8 cellular contexts compared by ENCODE assay signal in the genomic region with DNA sequence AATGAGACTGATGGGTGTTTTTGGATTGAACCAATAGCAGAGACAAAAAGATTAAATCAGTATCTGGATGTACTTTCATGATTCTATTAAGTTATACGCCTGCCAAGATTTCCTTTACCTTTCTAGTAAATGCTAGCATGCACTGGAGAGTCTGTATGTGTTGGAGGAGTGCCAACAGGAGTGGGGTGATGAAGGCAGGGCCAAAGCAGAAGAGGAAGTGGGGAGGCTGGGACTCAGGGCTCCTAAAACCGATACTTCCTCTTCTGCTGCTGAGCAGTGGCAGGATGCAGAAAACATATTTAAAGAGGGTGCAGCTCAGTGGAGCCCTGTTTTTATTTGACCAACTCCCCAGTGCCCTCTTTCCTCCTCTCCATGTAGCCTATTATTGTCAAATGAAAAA. TPM values are rescaled to one million over a fixed set of nuclear protein-coding genes. Genes with fewer than 3 reads are reported as not detected.
DNase-seq lines count a peak whose midpoint lies in the region; ATAC-seq and TF ChIP-seq lines count a peak whose summit lies in the region.

No MANE protein-coding gene starts in this region.

- H3K9me3 ChIP-seq in colonic mucosa = no peaks in the 10 kb centered on the region
- H3K9me3 ChIP-seq in upper lobe of right lung = no peaks in the 10 kb centered on the region

- H3K4me1 ChIP-seq in colonic mucosa (no peaks in the 10 kb centered on the region), upper lobe of right lung (no peaks in the 10 kb centered on the region)

- H3K36me3 ChIP-seq in colonic mucosa (no peaks in the 10 kb centered on the region), upper lobe of right lung (no peaks in the 10 kb centered on the region)

- TF ChIP-seq CTCF in colonic mucosa (IDR thresholded peaks at IDR 0.05) (no peak), upper lobe of right lung (IDR thresholded peaks at IDR 0.05) (no peak), osteocyte (IDR thresholded peaks at IDR 0.05) (no peak)

- H3K4me1 Mint-ChIP-seq in osteocyte (ENCODE audit: unreplicated experiment) = no peaks in the 10 kb centered on the region

- H3K4me3 Mint-ChIP-seq in osteocyte (ENCODE audit: unreplicated experiment) = no peak overlapping the region

- H3K27ac ChIP-seq in colonic mucosa (no peak overlapping the region), upper lobe of right lung (no peak overlapping the region)

- ATAC-seq in HG03097 (IDR thresholded peaks at IDR 0.05; ENCODE audit: low FRiP score, unreplicated experiment) (peak; percentile 91), upper lobe of right lung (peak; percentile 85)

- intact Hi-C loops in colonic mucosa (cut with DNase I) (no loop called here), upper lobe of right lung (cut with DNase I) (no loop called here)

- no peak overlapping the region for H3K4me3 ChIP-seq in colonic mucosa
- H3K4me3 ChIP-seq in upper lobe of right lung = no peak overlapping the region

- H3K27me3 ChIP-seq in colonic mucosa (no peaks in the 10 kb centered on the region), upper lobe of right lung (no peaks in the 10 kb centered on the region)

- no peaks in the 10 kb centered on the region for H3K27me3 Mint-ChIP-seq in osteocyte (ENCODE audit: unreplicated experiment)

- H3K36me3 Mint-ChIP-seq in osteocyte (ENCODE audit: unreplicated experiment) = no peaks in the 10 kb centered on the region

- H3K9me3 Mint-ChIP-seq in osteocyte (ENCODE audit: unreplicated experiment) = peaks cover 32% of the 10 kb centered on the region

- no peak overlapping the region for H3K27ac Mint-ChIP-seq in osteocyte (ENCODE audit: unreplicated experiment)

- peak in 2 of 3 donors; percentile 4 to 22 for DNase-seq in stimulated activated CD4-positive, alpha-beta T cell treated with anti-CD3 and anti-CD28 coated beads, Interleukin-12 subunit alpha, Interleukin-12 subunit beta, amount 100 ng/mL, for 48 hours (ENCODE audit: low read depth in 2 of 3, low spot score in 1 of 3)
- DNase-seq in stimulated activated CD4-positive, alpha-beta T cell treated with anti-CD3 and anti-CD28 coated beads, Interleukin-2, amount 100 ng/mL, for 48 hours = no peak
- peak; percentile 37 for DNase-seq in T follicular helper cell (ENCODE audit: low read depth)
- DNase-seq in colonic mucosa = peak; percentile 39
- DNase-seq in upper lobe of right lung = no peak
- DNase-seq in osteocyte (ENCODE audit: extremely low spot score, unreplicated experiment) = no peak
- no peak for DNase-seq in NCI-H2081 treated with DMSO at 0.1 percent for 48 hours (lab: John Stamatoyannopoulos, UW)

- no peak overlapping the region for H3K9ac ChIP-seq in colonic mucosa (ENCODE audit: low read depth in 2 of 2, low read length in 2 of 2)

RNA-seq across cellular contexts. Expression of a gene that starts 5.6 kb away (rescaled TPM):
- total RNA-seq in colonic mucosa (1 to 10 TPM in 1 of 2 donors, under 1 TPM in 1; 0.64 to 1.6 TPM), upper lobe of right lung (8.7 TPM), osteocyte (not detected in 2 replicates)

Comparison
In these comparisons a context has a peak if more than half of its experiments do, and no peak if none do; other contexts are left out.
1. DNase-seq: peak in stimulated activated CD4-positive, alpha-beta T cell treated with anti-CD3 and anti-CD28 coated beads, Interleukin-12 subunit alpha, Interleukin-12 subunit beta, amount 100 ng/mL, for 48 hours (2 of 3), T follicular helper cell (single experiment) and colonic mucosa (single experiment); none in stimulated activated CD4-positive, alpha-beta T cell treated with anti-CD3 and anti-CD28 coated beads, Interleukin-2, amount 100 ng/mL, for 48 hours (0 of 2), upper lobe of right lung (single experiment), osteocyte (single experiment) and NCI-H2081 treated with DMSO at 0.1 percent for 48 hours (single experiment).